Comparison of ENCODE assay signal across 11 cellular contexts in the genomic region with DNA sequence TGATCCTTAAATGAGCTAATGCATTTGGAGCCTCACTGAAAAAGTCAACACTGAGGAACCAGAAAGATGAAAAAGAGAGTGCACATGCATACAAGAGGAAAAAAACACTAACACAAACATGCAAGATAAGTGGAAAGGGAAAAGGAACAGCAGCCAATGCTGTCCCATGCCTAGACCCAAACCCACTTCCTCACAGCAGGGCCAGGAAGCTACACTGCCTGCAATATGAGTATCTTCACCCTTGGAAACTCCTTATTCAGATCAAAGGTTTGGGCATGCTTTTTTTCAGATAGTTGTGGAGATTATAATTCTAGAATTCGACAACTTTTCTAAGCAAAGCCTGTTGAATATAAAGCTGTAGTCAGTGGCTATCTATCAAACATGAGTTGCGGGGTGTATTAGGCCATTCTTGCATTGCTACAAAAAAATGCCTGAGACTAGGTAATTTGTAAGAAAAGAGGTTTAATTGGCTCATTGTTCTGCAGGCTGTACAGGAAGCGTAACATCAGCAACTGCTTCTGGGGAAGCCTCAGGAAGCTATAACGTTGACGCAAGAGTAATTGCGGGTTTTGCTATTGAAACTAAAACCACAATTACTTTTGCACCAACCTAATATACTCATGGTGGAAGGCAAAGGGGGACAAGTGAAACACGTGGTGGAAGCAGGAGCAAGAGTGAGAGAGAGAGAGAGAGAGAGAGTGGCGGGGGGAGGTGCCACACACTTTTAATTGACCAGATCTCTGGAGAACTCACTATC.
DNase-seq lines count a peak whose midpoint lies in the region; ATAC-seq and TF ChIP-seq lines count a peak whose summit lies in the region.
"Had no signal": no experiment of that assay in that cellular context is flagged by ENCODE, and none has a peak within 500 bp of the region (broad histone marks: within the 10 kb centered on the region; RNA-seq: fewer than 3 reads in every experiment).

No MANE protein-coding gene starts in this region.

- peaks cover 10% of the 10 kb centered on the region for H3K9me3 Mint-ChIP-seq in chondrocyte (ENCODE audit: low read depth)

- H3K4me3 Mint-ChIP-seq in chondrocyte (ENCODE audit: unreplicated experiment) = no peak overlapping the region
- H3K4me3 Mint-ChIP-seq: WTC11 had no signal

- TF ChIP-seq CTCF in GM12864 (IDR thresholded peaks at IDR 0.05; ENCODE audit: low read depth, low read length, missing control alignments) (no peak), chondrocyte (IDR thresholded peaks at IDR 0.05) (no peak)

- peaks cover 4% of the 10 kb centered on the region for H3K4me1 Mint-ChIP-seq in chondrocyte (ENCODE audit: low read depth)

- peak overlapping the region; percentile 62; the same call in 1 of the 2 replicates for H3K27ac ChIP-seq in SK-N-MC
- H3K27ac ChIP-seq: tibial nerve had no signal

- no peaks in the 10 kb centered on the region for H3K36me3 ChIP-seq in SK-N-MC (ENCODE audit: insufficient read depth, low read length)
- H3K36me3 ChIP-seq: tibial nerve had no signal

- H3K9ac ChIP-seq in SK-N-MC (ENCODE audit: insufficient read length) = no peak overlapping the region

- no peak overlapping the region for H3K27ac Mint-ChIP-seq in chondrocyte (ENCODE audit: unreplicated experiment)
- H3K27ac Mint-ChIP-seq: WTC11 had no signal

- H3K4me3 ChIP-seq in GM12864 (ENCODE audit: low read depth, low read length) (no peak overlapping the region), SK-N-MC (peak overlapping the region; percentile 36; the same call in 1 of the 2 replicates)
- H3K4me3 ChIP-seq: tibial nerve had no signal

- H3K36me3 Mint-ChIP-seq in chondrocyte (ENCODE audit: low read depth) = peaks cover 1% of the 10 kb centered on the region

- peak; percentile 89 for ATAC-seq in GM19397 (IDR thresholded peaks at IDR 0.05; ENCODE audit: unreplicated experiment)
- ATAC-seq in HG03103 (IDR thresholded peaks at IDR 0.05; ENCODE audit: low read depth, unreplicated experiment) = peak; percentile 85
- ATAC-seq in HG03460 (IDR thresholded peaks at IDR 0.05; ENCODE audit: unreplicated experiment) = no peak

- no peaks in the 10 kb centered on the region for H3K27me3 Mint-ChIP-seq in chondrocyte (ENCODE audit: low read depth)

- no peaks in the 10 kb centered on the region for H3K9me3 ChIP-seq in SK-N-MC (ENCODE audit: low read depth, low read length)

- peak; percentile 51 for DNase-seq in GM12864 (ENCODE audit: low read depth)
- DNase-seq in SK-N-MC (ENCODE audit: low read depth, low spot score) = peak; percentile 72
- no peak for DNase-seq in dermis blood vessel endothelial cell
- no peak for DNase-seq in ecto neural progenitor cell (ENCODE audit: low spot score)
- no peak for DNase-seq in chondrocyte (ENCODE audit: low spot score)
- DNase-seq: NCI-H524 had no signal

Comparison
In these comparisons a context has a peak if more than half of its experiments do, and no peak if none do; other contexts are left out.
1. DNase-seq: peak in GM12864 (single experiment) and SK-N-MC (single experiment); none in dermis blood vessel endothelial cell (single experiment), ecto neural progenitor cell (single experiment) and chondrocyte (single experiment).